ENCODE assay signal across 12 cellular contexts in the genomic region with DNA sequence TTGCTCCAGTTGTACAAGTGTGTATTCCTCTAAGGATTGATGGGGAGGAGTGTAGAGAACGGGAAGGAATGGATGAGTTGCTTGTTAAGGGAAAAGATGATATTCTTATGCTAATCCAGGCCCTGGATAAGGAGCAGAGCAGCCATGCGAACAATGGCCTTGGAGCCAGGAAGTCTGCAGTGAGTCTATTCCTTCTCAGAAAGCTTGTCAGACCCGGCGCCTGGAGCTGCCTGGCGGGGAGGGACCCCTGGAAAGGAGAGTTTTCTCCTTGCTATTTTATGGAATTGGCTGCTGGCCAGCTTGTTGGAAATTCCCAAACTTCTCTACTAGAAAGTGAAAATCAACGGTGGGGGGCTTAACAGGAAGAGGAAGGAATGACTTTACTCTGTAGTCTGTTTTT.
DNase-seq lines count a peak whose midpoint lies in the region; ATAC-seq and TF ChIP-seq lines count a peak whose summit lies in the region.
"Had no signal": no experiment of that assay in that cellular context is flagged by ENCODE, and none has a peak within 500 bp of the region (broad histone marks: within the 10 kb centered on the region; RNA-seq: fewer than 3 reads in every experiment).

No MANE protein-coding gene starts in this region.

- intact Hi-C loops in testis (cut with DNase I; ENCODE audit: low total_unique reads), result no loop called here

- TF ChIP-seq POLR2A in testis (IDR thresholded peaks at IDR 0.05), result no peak

- H3K4me3 ChIP-seq in testis, result no peak overlapping the region
- H3K4me3 ChIP-seq: A549 had no signal

- peaks cover 29% of the 10 kb centered on the region for H3K4me1 ChIP-seq in testis
- H3K4me1 ChIP-seq: parathyroid adenoma had no signal

- no peaks in the 10 kb centered on the region for H3K27me3 ChIP-seq in testis

- no peaks in the 10 kb centered on the region for H3K36me3 ChIP-seq in testis (ENCODE audit: low read depth, missing control alignments)

- no peaks in the 10 kb centered on the region for H3K9me3 ChIP-seq in testis
- H3K9me3 ChIP-seq: A549 had no signal

- DNase-seq in NCI-H748 (lab: John Stamatoyannopoulos, UW; ENCODE audit: unreplicated experiment) (peak; percentile 6), NCI-H748 treated with DMSO at 0.1 percent for 48 hours (lab: John Stamatoyannopoulos, UW) (no peak), astrocyte of the hippocampus (ENCODE audit: low read depth, low spot score) (peak; percentile 91), iris pigment epithelial cell (ENCODE audit: low read depth) (peak; percentile 56), testis (peak; percentile 66), cerebellum (ENCODE audit: low spot score) (no peak)
- DNase-seq in stimulated activated naive CD8-positive, alpha-beta T cell treated with anti-CD3 and anti-CD28 coated beads, Interleukin-15, Interleukin-2, amounts not matched to agents 100 U/mL and 50 U/mL, for 24 hours, result no peak
- DNase-seq: activated CD4-positive, CD25-positive, alpha-beta regulatory T cell; activated naive CD8-positive, alpha-beta T cell treated with anti-CD3 and anti-CD28 coated beads, Interleukin-2, amount 10 ng/mL, durations not matched to agents 7 days and 5 days had no signal

- peak overlapping the region in 1 of 2 donors; percentile 16 for H3K27ac ChIP-seq in testis
- H3K27ac ChIP-seq: A549, parathyroid adenoma had no signal

- no peak for TF ChIP-seq CTCF in testis (IDR thresholded peaks at IDR 0.05)

- ATAC-seq in GM18858 (IDR thresholded peaks at IDR 0.05; ENCODE audit: unreplicated experiment), result no peak
- ATAC-seq in stimulated activated naive CD8-positive, alpha-beta T cell treated with anti-CD3 and anti-CD28 coated beads, Interleukin-15, Interleukin-2, amounts not matched to agents 100 U/mL and 50 U/mL, for 24 hours, result no peak

- 8 to 11% methylated on average over 6 of the region's 6 CpGs for WGBS in testis, 2 donors

Comparison
In these comparisons a context has a peak if more than half of its experiments do, and no peak if none do; other contexts are left out.
1. DNase-seq: peak in NCI-H748 (single experiment), astrocyte of the hippocampus (single experiment), iris pigment epithelial cell (single experiment) and testis (single experiment); none in NCI-H748 treated with DMSO at 0.1 percent for 48 hours (single experiment), stimulated activated naive CD8-positive, alpha-beta T cell treated with anti-CD3 and anti-CD28 coated beads, Interleukin-15, Interleukin-2, amounts not matched to agents 100 U/mL and 50 U/mL, for 24 hours (single experiment) and cerebellum (single experiment).